ENCODE assay signal across 10 cellular contexts in genomic region chr6:93721386-93722048, GRCh38.
A peak's percentile ranks its signal among the peaks of the same experiment; 100 is the strongest.
DNase-seq lines count a peak whose midpoint lies in the region; ATAC-seq, FAIRE-seq and TF ChIP-seq lines count a peak whose summit lies in the region.
"Had no signal": no experiment of that assay in that cellular context is flagged by ENCODE, and none has a peak within 500 bp of the region (broad histone marks: within the 10 kb centered on the region; RNA-seq: fewer than 3 reads in every experiment).

No MANE protein-coding gene starts in this region.

- H3K4me1 Mint-ChIP-seq in activated T-helper 2 cell treated with anti-CD3 and anti-CD28 coated beads, Interferon-gamma antibody, Interleukin-2, Interleukin-4, amounts not matched to agents 10 μg/mL and 5 μg/mL and 100 μg/mL, durations not matched to agents 14 hours and 24 hours and 36 hours (ENCODE audit: low read depth) = no peaks in the 10 kb centered on the region

- H3K4me1 ChIP-seq in small intestine (ENCODE audit: control insufficient read depth in 2 of 2, insufficient read depth in 1 of 2, low read depth in 1 of 2, low read length in 1 of 2) = no peaks in the 10 kb centered on the region
- no peaks in the 10 kb centered on the region for H3K4me1 ChIP-seq in pancreas

- TF ChIP-seq CTCF in fibroblast of mammary gland (conservative IDR thresholded peaks at IDR 0.05; ENCODE audit: control insufficient read depth, insufficient read depth, low read depth, low read length) (peak; percentile 81), pancreas (IDR thresholded peaks at IDR 0.05) (peak in 1 of 4 donors; percentile 7)

- intact Hi-C loops in pancreas (cut with DNase I) = no loop called here
- intact Hi-C loops in activated T-helper 2 cell treated with anti-CD3 and anti-CD28 coated beads, Interferon-gamma antibody, Interleukin-2, Interleukin-4, amounts not matched to agents 10 μg/mL and 5 μg/mL and 100 μg/mL, durations not matched to agents 14 hours and 24 hours and 36 hours (cut with micrococcal nuclease) = no loop called here

- H3K27me3 ChIP-seq in small intestine (ENCODE audit: control insufficient read depth in 2 of 2, insufficient read depth in 2 of 2, low read length in 2 of 2) = no peaks in the 10 kb centered on the region
- no peaks in the 10 kb centered on the region for H3K27me3 ChIP-seq in pancreas
- H3K27me3 ChIP-seq: BLaER1 treated with 17β-estradiol and CSF1 and Interleukin-3, amounts not matched to agents 10 nM and 100 nM; neutrophil had no signal

- H3K36me3 ChIP-seq in small intestine (ENCODE audit: control insufficient read depth in 2 of 2, insufficient read depth in 2 of 2, low read length in 2 of 2) (no peaks in the 10 kb centered on the region), pancreas (no peaks in the 10 kb centered on the region)
- H3K36me3 ChIP-seq: BLaER1 treated with 17β-estradiol and CSF1 and Interleukin-3, amounts not matched to agents 10 nM and 100 nM; neutrophil had no signal

- no peak overlapping the region for H3K27ac ChIP-seq in small intestine (ENCODE audit: low read depth in 1 of 2, low read length in 1 of 2)
- H3K27ac ChIP-seq in pancreas = no peak overlapping the region
- H3K27ac ChIP-seq: BLaER1 treated with 17β-estradiol and CSF1 and Interleukin-3, amounts not matched to agents 10 nM and 100 nM; neutrophil had no signal

- no peaks in the 10 kb centered on the region for H3K36me3 Mint-ChIP-seq in activated T-helper 2 cell treated with anti-CD3 and anti-CD28 coated beads, Interferon-gamma antibody, Interleukin-2, Interleukin-4, amounts not matched to agents 10 μg/mL and 5 μg/mL and 100 μg/mL, durations not matched to agents 14 hours and 24 hours and 36 hours (ENCODE audit: low read depth)

- peaks cover 25% of the 10 kb centered on the region for H3K9me3 Mint-ChIP-seq in activated T-helper 2 cell treated with anti-CD3 and anti-CD28 coated beads, Interferon-gamma antibody, Interleukin-2, Interleukin-4, amounts not matched to agents 10 μg/mL and 5 μg/mL and 100 μg/mL, durations not matched to agents 14 hours and 24 hours and 36 hours

- ATAC-seq in pancreas (no peak), GM18520 (IDR thresholded peaks at IDR 0.05; ENCODE audit: unreplicated experiment) (no peak)

- H3K4me3 ChIP-seq in fibroblast of mammary gland (ENCODE audit: control insufficient read depth, low read depth, low read length) (no peak overlapping the region), small intestine (ENCODE audit: low read depth in 1 of 2, low read length in 2 of 2) (no peak overlapping the region), pancreas (no peak overlapping the region)
- H3K4me3 ChIP-seq: BLaER1 treated with 17β-estradiol and CSF1 and Interleukin-3, amounts not matched to agents 10 nM and 100 nM had no signal

- H3K27ac Mint-ChIP-seq in activated T-helper 2 cell treated with anti-CD3 and anti-CD28 coated beads, Interferon-gamma antibody, Interleukin-2, Interleukin-4, amounts not matched to agents 10 μg/mL and 5 μg/mL and 100 μg/mL, durations not matched to agents 14 hours and 24 hours and 36 hours = no peak overlapping the region

- H3K9me3 ChIP-seq in small intestine (ENCODE audit: control insufficient read depth, low read depth) (no peaks in the 10 kb centered on the region), pancreas (no peaks in the 10 kb centered on the region)
- H3K9me3 ChIP-seq: neutrophil had no signal

- H3K4me3 Mint-ChIP-seq in activated T-helper 2 cell treated with anti-CD3 and anti-CD28 coated beads, Interferon-gamma antibody, Interleukin-2, Interleukin-4, amounts not matched to agents 10 μg/mL and 5 μg/mL and 100 μg/mL, durations not matched to agents 14 hours and 24 hours and 36 hours (ENCODE audit: low read depth) = no peak overlapping the region

- 76 to 83% (median 80%) methylated on average over 3 of the region's 3 CpGs for WGBS in small intestine, 3 donors
- 80 to 87% methylated on average over 3 of the region's 3 CpGs for WGBS in pancreas, 2 donors

- no peak for FAIRE-seq in small intestine (lab: Jason Lieb, UNC)
- FAIRE-seq in pancreas (lab: Jason Lieb, UNC) = no peak

- peak; percentile 19 to 71 for DNase-seq in SHP77 (lab: John Stamatoyannopoulos, UW)
- no peak for DNase-seq in SHP77 treated with DMSO at 0.1 percent for 48 hours (lab: John Stamatoyannopoulos, UW)
- DNase-seq in NCI-H748 treated with DMSO at 0.1 percent for 48 hours (lab: John Stamatoyannopoulos, UW) = peak; percentile 93
- DNase-seq in fibroblast of mammary gland (ENCODE audit: low read depth) = peak; percentile 64
- peak; percentile 9 for DNase-seq in small intestine
- no peak for DNase-seq in pancreas
- DNase-seq in activated T-helper 2 cell treated with anti-CD3 and anti-CD28 coated beads, Interferon-gamma antibody, Interleukin-2, Interleukin-4, amounts not matched to agents 10 μg/mL and 5 μg/mL and 100 μg/mL, durations not matched to agents 14 hours and 24 hours and 36 hours (ENCODE audit: low spot score) = no peak

- no peaks in the 10 kb centered on the region for H3K27me3 Mint-ChIP-seq in activated T-helper 2 cell treated with anti-CD3 and anti-CD28 coated beads, Interferon-gamma antibody, Interleukin-2, Interleukin-4, amounts not matched to agents 10 μg/mL and 5 μg/mL and 100 μg/mL, durations not matched to agents 14 hours and 24 hours and 36 hours (ENCODE audit: low read depth)

Comparison
In these comparisons a context has a peak if more than half of its experiments do, and no peak if none do; other contexts are left out.
1. DNase-seq: peak in SHP77 (2 of 2), NCI-H748 treated with DMSO at 0.1 percent for 48 hours (single experiment), fibroblast of mammary gland (single experiment) and small intestine (single experiment); none in SHP77 treated with DMSO at 0.1 percent for 48 hours (single experiment), pancreas (0 of 6) and activated T-helper 2 cell treated with anti-CD3 and anti-CD28 coated beads, Interferon-gamma antibody, Interleukin-2, Interleukin-4, amounts not matched to agents 10 μg/mL and 5 μg/mL and 100 μg/mL, durations not matched to agents 14 hours and 24 hours and 36 hours (single experiment).